ENCODE assay signal across 24 cellular contexts in the genomic region with DNA sequence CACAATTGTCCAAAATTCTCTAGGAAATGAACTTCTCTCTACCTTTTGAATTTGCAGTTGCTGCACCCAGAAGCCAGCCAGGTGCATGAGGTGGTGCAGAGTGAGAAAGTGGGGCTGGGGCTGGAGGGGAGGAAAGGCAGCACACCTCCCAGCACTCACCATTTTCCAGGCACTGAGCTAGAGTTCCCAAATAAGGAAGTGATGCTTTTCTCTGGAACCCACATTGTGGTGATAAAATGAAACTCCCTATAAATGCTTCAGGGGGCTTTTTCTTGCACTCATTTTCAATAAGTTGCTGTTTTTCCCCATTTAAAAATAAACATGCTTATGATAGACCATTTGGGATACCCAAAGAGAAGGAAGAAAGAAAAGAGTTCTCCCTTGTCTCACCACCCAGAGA.
"Had no signal": no experiment of that assay in that cellular context is flagged by ENCODE, and none has a peak within 500 bp of the region (broad histone marks: within the 10 kb centered on the region; RNA-seq: fewer than 3 reads in every experiment).

No MANE protein-coding gene starts in this region.

- H3K9me3 ChIP-seq: heart right ventricle, sigmoid colon, thoracic aorta had no signal

- H3K4me3 ChIP-seq: heart right ventricle, sigmoid colon, smooth muscle cell, thoracic aorta had no signal

- H3K36me3 Mint-ChIP-seq: activated CD8-positive, alpha-beta memory T cell treated with anti-CD3 and anti-CD28 coated beads, Interleukin-2, amount 10 ng/mL, durations not matched to agents 7 days and 5 days; activated naive CD4-positive, alpha-beta T cell treated with anti-CD3 and anti-CD28 coated beads, Interleukin-2, amount 50 U/mL, for 24 hours; brain; memory B cell; type B pancreatic cell had no signal

- H3K27me3 Mint-ChIP-seq: activated CD4-positive, alpha-beta T cell treated with anti-CD3 and anti-CD28 coated beads, Interleukin-2, amount 10 ng/mL, durations not matched to agents 24 days and 14 days; activated CD8-positive, alpha-beta memory T cell treated with anti-CD3 and anti-CD28 coated beads, Interleukin-2, amount 10 ng/mL, durations not matched to agents 7 days and 5 days; activated CD8-positive, alpha-beta T cell treated with anti-CD3 and anti-CD28 coated beads for 36 hours; activated naive CD4-positive, alpha-beta T cell treated with anti-CD3 and anti-CD28 coated beads, Interleukin-2, amount 50 U/mL, for 24 hours; brain; memory B cell had no signal

- ATAC-seq: activated CD4-positive, CD25-positive, alpha-beta regulatory T cell treated with anti-CD3 and anti-CD28 coated beads, Interleukin-2, amount 50 U/mL, for 24 hours; activated CD8-positive, alpha-beta memory T cell treated with anti-CD3 and anti-CD28 coated beads, Interleukin-2, amount 10 ng/mL, durations not matched to agents 7 days and 5 days; activated CD8-positive, alpha-beta T cell treated with anti-CD3 and anti-CD28 coated beads for 36 hours; heart right ventricle; left cardiac atrium had no signal

- H3K36me3 ChIP-seq: heart right ventricle, sigmoid colon, thoracic aorta had no signal

- H3K9me3 Mint-ChIP-seq: activated CD4-positive, alpha-beta T cell treated with anti-CD3 and anti-CD28 coated beads, Interleukin-2, amount 10 ng/mL, durations not matched to agents 24 days and 14 days; activated CD8-positive, alpha-beta T cell treated with anti-CD3 and anti-CD28 coated beads for 36 hours; activated naive CD4-positive, alpha-beta T cell treated with anti-CD3 and anti-CD28 coated beads, Interleukin-2, amount 50 U/mL, for 24 hours; memory B cell; neural crest cell; type B pancreatic cell had no signal

- H3K4me2 ChIP-seq: smooth muscle cell had no signal

- H3K4me1 Mint-ChIP-seq: activated CD4-positive, alpha-beta T cell treated with anti-CD3 and anti-CD28 coated beads, Interleukin-2, amount 10 ng/mL, durations not matched to agents 24 days and 14 days; activated CD8-positive, alpha-beta memory T cell treated with anti-CD3 and anti-CD28 coated beads, Interleukin-2, amount 10 ng/mL, durations not matched to agents 7 days and 5 days; activated naive CD4-positive, alpha-beta T cell treated with anti-CD3 and anti-CD28 coated beads, Interleukin-2, amount 50 U/mL, for 24 hours had no signal

- H3K27ac Mint-ChIP-seq: activated CD4-positive, alpha-beta T cell treated with anti-CD3 and anti-CD28 coated beads, Interleukin-2, amount 10 ng/mL, durations not matched to agents 24 days and 14 days; activated CD8-positive, alpha-beta memory T cell treated with anti-CD3 and anti-CD28 coated beads, Interleukin-2, amount 10 ng/mL, durations not matched to agents 7 days and 5 days; activated CD8-positive, alpha-beta T cell treated with anti-CD3 and anti-CD28 coated beads for 36 hours; activated naive CD4-positive, alpha-beta T cell treated with anti-CD3 and anti-CD28 coated beads, Interleukin-2, amount 50 U/mL, for 24 hours; memory B cell; type B pancreatic cell had no signal

- H3K27me3 ChIP-seq: heart right ventricle, sigmoid colon had no signal

- DNase-seq: activated CD4-positive, alpha-beta T cell treated with anti-CD3 and anti-CD28 coated beads, Interleukin-2, amount 10 ng/mL, durations not matched to agents 24 days and 14 days; activated CD8-positive, alpha-beta memory T cell treated with anti-CD3 and anti-CD28 coated beads, Interleukin-2, amount 10 ng/mL, durations not matched to agents 7 days and 5 days; activated CD8-positive, alpha-beta T cell treated with anti-CD3 and anti-CD28 coated beads for 36 hours; activated gamma-delta T cell treated with Interleukin-2 at 50 U/mL for 16 hours; effector CD4-positive, alpha-beta T cell; erythroblast; foreskin fibroblast; heart right ventricle; islet precursor cell; left cardiac atrium; sigmoid colon; stimulated activated CD4-positive, alpha-beta T cell treated with anti-CD3 and anti-CD28 coated beads, Interleukin-15, amount 100 ng/mL, for 24 hours; stimulated activated CD4-positive, alpha-beta T cell treated with anti-CD3 and anti-CD28 coated beads, Interleukin-2, amount 100 ng/mL, for 48 hours; stimulated activated CD8-positive, alpha-beta memory T cell treated with anti-CD3 and anti-CD28 coated beads, Interleukin-4, amount 100 ng/mL, for 48 hours; stimulated activated naive CD4-positive, alpha-beta T cell treated with Interleukin-2 at 50 U/mL for 16 hours had no signal

- H3K27ac ChIP-seq: thoracic aorta, VCaP had no signal

- H3K4me3 Mint-ChIP-seq: activated CD4-positive, alpha-beta T cell treated with anti-CD3 and anti-CD28 coated beads, Interleukin-2, amount 10 ng/mL, durations not matched to agents 24 days and 14 days; activated CD8-positive, alpha-beta memory T cell treated with anti-CD3 and anti-CD28 coated beads, Interleukin-2, amount 10 ng/mL, durations not matched to agents 7 days and 5 days; activated CD8-positive, alpha-beta T cell treated with anti-CD3 and anti-CD28 coated beads for 36 hours; activated naive CD4-positive, alpha-beta T cell treated with anti-CD3 and anti-CD28 coated beads, Interleukin-2, amount 50 U/mL, for 24 hours; brain; memory B cell; neural crest cell; type B pancreatic cell had no signal
